11 cellular contexts compared by ENCODE assay signal in the genomic region with DNA sequence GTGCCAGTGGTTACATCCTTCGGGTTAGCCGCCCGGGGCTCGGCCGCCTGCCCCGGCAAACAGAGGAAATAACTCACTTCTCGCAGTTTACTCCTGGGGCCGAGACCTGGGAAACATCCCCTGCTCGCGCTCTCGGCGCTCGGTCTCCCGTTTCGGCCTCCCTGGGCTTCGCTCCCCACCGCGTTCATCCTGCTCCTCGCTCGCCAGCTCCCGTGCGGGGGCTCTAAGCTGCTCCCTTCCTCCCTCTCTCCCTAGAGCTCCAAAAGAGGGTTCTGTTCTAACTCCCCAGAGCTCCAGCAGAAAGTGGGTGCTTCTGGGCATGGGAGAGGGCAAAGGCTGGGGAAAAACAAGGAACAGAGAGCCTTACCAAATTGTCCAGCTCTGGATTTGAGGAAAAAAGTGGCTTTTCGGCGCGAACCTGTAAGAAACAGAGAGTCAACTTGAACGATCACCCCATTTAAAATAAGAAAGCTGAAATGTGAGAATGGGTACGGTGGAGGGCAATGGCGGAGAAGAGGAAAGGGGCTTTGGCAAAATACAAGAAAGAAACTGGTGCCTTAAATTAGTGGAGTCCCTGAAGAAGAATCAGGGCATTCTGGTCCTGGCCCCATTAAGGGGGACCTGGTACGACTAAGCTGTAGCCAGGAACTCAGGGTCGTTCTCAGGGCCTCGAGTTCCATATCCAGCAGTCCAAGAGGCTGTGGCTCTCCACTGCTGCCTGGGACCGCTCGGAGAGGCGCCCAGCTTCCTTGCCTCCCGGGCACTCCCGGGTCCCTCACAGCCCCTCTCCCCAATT. TPM values are rescaled to one million over a fixed set of nuclear protein-coding genes. Genes with fewer than 3 reads are reported as not detected.
DNase-seq lines count a peak whose midpoint lies in the region; ATAC-seq and TF ChIP-seq lines count a peak whose summit lies in the region.
"Had no signal": no experiment of that assay in that cellular context is flagged by ENCODE, and none has a peak within 500 bp of the region (broad histone marks: within the 10 kb centered on the region; RNA-seq: fewer than 3 reads in every experiment).

No MANE protein-coding gene starts in this region.

- ATAC-seq in HG02588 (IDR thresholded peaks at IDR 0.05; ENCODE audit: unreplicated experiment) = no peak

- no peaks in the 10 kb centered on the region for H3K9me3 ChIP-seq in HUES48 (ENCODE audit: control insufficient read depth, insufficient read depth, low read length)
- H3K9me3 ChIP-seq in stomach = no peaks in the 10 kb centered on the region

- WGBS in stomach, 5 donors = 58 to 79% (median 62%) methylated on average over 34 to 36 of the region's 36 CpGs

- H3K27ac ChIP-seq in HUES48 (ENCODE audit: low read depth, low read length) = peak overlapping the region; percentile 72
- H3K27ac ChIP-seq in stomach = peak overlapping the region; percentile 11 to 96 (median 94)
- H3K27ac ChIP-seq: VCaP had no signal

- H3K4me1 ChIP-seq in HUES48 (ENCODE audit: control insufficient read depth, insufficient read depth, low read length) = peaks cover 60% of the 10 kb centered on the region
- peaks cover 0 to 42% (median 17%) of the 10 kb centered on the region in 4 donors for H3K4me1 ChIP-seq in stomach

- H3K27me3 ChIP-seq in HUES48 (ENCODE audit: control insufficient read depth, insufficient read depth, low read length) (peaks cover 83% of the 10 kb centered on the region), stomach (peaks cover 0 to 32% (median 0%) of the 10 kb centered on the region in 3 donors)

- in situ Hi-C loops in KBM-7 (cut with MboI; ENCODE audit: low pct_unique_long_range_greater_than_20kb, low sequenced_read_pairs) = no loop called here

- no peak overlapping the region for H3K9ac ChIP-seq in HUES48 (ENCODE audit: low read depth, low read length)

- intact Hi-C loops in stomach (cut with DNase I; ENCODE audit: low total_unique reads) = no loop called here

- DNase-seq in ecto neural progenitor cell (ENCODE audit: low spot score) (peak; percentile 73), kidney glomerular epithelial cell (lab: John Stamatoyannopoulos, UW) (peak; percentile 39), stomach (no peak), KBM-7 (no peak), putamen (ENCODE audit: low spot score) (no peak)
- DNase-seq in activated effector memory CD4-positive, alpha-beta T cell treated with Interleukin-2 at 50 U/mL for 16 hours = no peak
- DNase-seq: DND-41, NCI-H524 had no signal

- no peak for TF ChIP-seq POLR2A in stomach (IDR thresholded peaks at IDR 0.05)

- H3K4me3 ChIP-seq in HUES48 (ENCODE audit: low read depth, low read length) (peak overlapping the region; percentile 59), stomach (peak overlapping the region; percentile 60 to 79 (median 68))

- no peak for TF ChIP-seq EP300 in stomach (IDR thresholded peaks at IDR 0.05)

- no peak for TF ChIP-seq CTCF in stomach (IDR thresholded peaks at IDR 0.05)

- H3K36me3 ChIP-seq in HUES48 (ENCODE audit: control insufficient read depth, insufficient read depth, low read length) (no peaks in the 10 kb centered on the region), stomach (peaks cover 0 to 25% (median 16%) of the 10 kb centered on the region in 4 donors)

RNA-seq across cellular contexts. Expression of gene MEIS2, which starts 5.0 kb away (rescaled TPM):
- total RNA-seq in stomach = 10 to 100 TPM in 4 of 5 donors, 1 to 10 TPM in 1; 9.6 to 77.7 (median 46.1) TPM
- polyA plus RNA-seq in stomach = 10 to 100 TPM in 1 of 3 donors, 1 to 10 TPM in 2; 3.9 to 12.4 (median 9.2) TPM

Comparison
In these comparisons a context has a peak if more than half of its experiments do, and no peak if none do; other contexts are left out.
1. DNase-seq: peak in ecto neural progenitor cell (single experiment) and kidney glomerular epithelial cell (single experiment); none in stomach (single experiment), KBM-7 (single experiment), putamen (single experiment) and activated effector memory CD4-positive, alpha-beta T cell treated with Interleukin-2 at 50 U/mL for 16 hours (single experiment).